ENCODE assay signal across 23 cellular contexts in the genomic region with DNA sequence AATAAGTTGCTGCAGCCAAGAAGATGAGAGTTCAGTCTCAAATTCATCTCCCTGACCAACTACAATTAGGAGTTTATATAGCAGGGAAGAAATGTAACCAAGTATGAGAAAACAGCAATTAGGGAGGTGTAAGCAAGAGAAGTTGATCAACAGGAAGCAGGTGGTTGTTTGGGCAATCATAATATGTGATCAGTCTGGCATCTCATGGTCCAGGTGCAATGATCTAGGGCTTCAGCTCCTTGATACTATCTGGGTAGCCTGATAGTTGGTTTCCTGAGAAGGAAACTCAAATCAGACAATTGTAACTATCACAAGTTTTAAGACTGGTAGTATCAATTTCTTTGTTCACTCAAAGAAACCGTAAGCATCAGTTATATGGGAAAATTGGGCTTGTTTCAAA.
"Had no signal": no experiment of that assay in that cellular context is flagged by ENCODE, and none has a peak within 500 bp of the region (broad histone marks: within the 10 kb centered on the region; RNA-seq: fewer than 3 reads in every experiment).

No MANE protein-coding gene starts in this region.

- H3K27ac ChIP-seq: RWPE1 had no signal

- H3K36me3 ChIP-seq: MG63 had no signal

- ATAC-seq: HepG2, Panc1, PC-3, T-cell had no signal

- H3K4me3 ChIP-seq: MG63 had no signal

- H3K27me3 ChIP-seq: MG63 had no signal

- FAIRE-seq: HepG2 had no signal

- H3K9me3 ChIP-seq: MG63, SK-N-SH had no signal

- H3K4me2 ChIP-seq: SK-N-SH had no signal

- DNase-seq: IMR-90; Karpas-422; KG1; MG63; NCI-H1092 treated with DMSO at 0.1 percent for 48 hours; NCI-H1436; NCI-H187; NCI-H2029; NCI-H2081 treated with DMSO at 0.1 percent for 48 hours; NCI-H2171; NCI-H345; NCI-H446 treated with DMSO at 0.1 percent for 48 hours; NCI-H524 treated with DMSO at 0.1 percent for 48 hours; NCI-H774; NK-92 treated with Interleukin-12 subunit alpha and Interleukin-12 subunit beta, amount 100 ng/mL, for 24 hours; PC-3; SHP77; SK-N-SH; SW 1271; T-cell had no signal

- H3K9ac ChIP-seq: SK-N-SH had no signal
